23 cellular contexts compared by ENCODE assay signal in the genomic region with DNA sequence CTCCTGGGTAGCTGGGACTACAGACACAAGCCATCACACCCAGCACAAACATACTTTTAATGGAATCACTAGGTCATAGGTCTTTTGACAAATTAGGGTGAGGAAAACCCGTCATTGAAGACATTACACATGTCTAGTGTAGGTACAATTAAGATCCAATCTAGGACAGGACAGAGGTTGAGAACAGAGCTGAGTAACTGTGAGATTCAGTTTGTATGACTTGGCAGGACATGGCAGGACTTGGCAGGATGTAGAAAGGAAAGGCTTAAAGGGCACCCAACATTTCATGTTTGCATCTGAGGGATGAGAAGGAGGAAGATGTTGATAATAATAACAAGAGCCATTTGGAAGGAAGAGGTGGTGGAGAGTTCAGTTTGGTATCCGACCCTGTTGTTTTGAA.
"Had no signal": no experiment of that assay in that cellular context is flagged by ENCODE, and none has a peak within 500 bp of the region (broad histone marks: within the 10 kb centered on the region; RNA-seq: fewer than 3 reads in every experiment).

No MANE protein-coding gene starts in this region.

- ATAC-seq: HepG2 had no signal

- H3K9me3 ChIP-seq: SK-N-SH had no signal

- FAIRE-seq: HepG2, RCC 7860 had no signal

- DNase-seq: IMR-90, Karpas-422, KG1, NCI-H1092, NCI-H1105 treated with DMSO at 0.1 percent for 48 hours, NCI-H1417 treated with DMSO at 0.1 percent for 48 hours, NCI-H146, NCI-H1694 treated with DMSO at 0.1 percent for 48 hours, NCI-H1930, NCI-H2081, NCI-H2107, NCI-H226, NCI-H446, NCI-H510A, NCI-H524 treated with DMSO at 0.1 percent for 48 hours, NCI-H69, NCI-H774, RPMI8226, SHP77, SK-N-SH, SW 1271 had no signal
